Comparison of ENCODE assay signal across 21 cellular contexts in the genomic region with DNA sequence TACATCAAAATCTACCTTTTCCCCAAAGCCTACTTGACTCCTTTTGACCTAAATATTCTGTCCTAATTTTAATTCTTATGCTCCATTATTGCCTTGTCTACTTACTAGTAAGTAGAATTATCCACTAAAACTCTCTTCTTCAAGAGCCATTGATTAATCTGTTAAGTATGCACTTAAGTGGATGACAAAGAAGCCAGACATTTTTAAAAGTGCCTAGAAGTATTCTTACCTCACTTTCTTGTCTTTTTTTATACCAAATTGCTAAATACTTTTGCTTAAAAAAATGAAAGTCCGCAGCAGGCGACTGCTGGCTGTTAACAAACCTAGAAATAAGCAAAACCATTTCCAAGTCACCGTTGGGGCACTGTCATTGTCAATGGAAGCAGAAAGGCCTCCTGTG. TPM values are rescaled to one million over a fixed set of nuclear protein-coding genes. Genes with fewer than 3 reads are reported as not detected.
"Had no signal": no experiment of that assay in that cellular context is flagged by ENCODE, and none has a peak within 500 bp of the region (broad histone marks: within the 10 kb centered on the region; RNA-seq: fewer than 3 reads in every experiment).

No MANE protein-coding gene starts in this region.

- H3K36me3 ChIP-seq: heart right ventricle, sigmoid colon, thoracic aorta, upper lobe of left lung had no signal

- H3K4me1 ChIP-seq: body of pancreas, heart right ventricle, sigmoid colon, upper lobe of left lung had no signal

- H3K27ac ChIP-seq: body of pancreas, epithelial cell of prostate, heart right ventricle, sigmoid colon, thoracic aorta, upper lobe of left lung, VCaP had no signal

- H3K9me3 ChIP-seq: body of pancreas, heart right ventricle, sigmoid colon, thoracic aorta, upper lobe of left lung had no signal

- H3K27me3 ChIP-seq: body of pancreas, heart right ventricle, sigmoid colon, upper lobe of left lung had no signal

- DNase-seq: activated CD4-positive, alpha-beta memory T cell treated with anti-CD3 and anti-CD28 coated beads, Interleukin-2, amount 10 ng/mL, durations not matched to agents 7 days and 5 days; activated CD4-positive, alpha-beta T cell treated with anti-CD3 and anti-CD28 coated beads, Interleukin-2, amount 10 ng/mL, durations not matched to agents 24 days and 14 days; activated effector memory CD4-positive, alpha-beta T cell treated with Interleukin-2 at 50 U/mL for 16 hours; activated naive CD4-positive, alpha-beta T cell treated with anti-CD3 and anti-CD28 coated beads for 36 hours; activated naive CD8-positive, alpha-beta T cell treated with anti-CD3 and anti-CD28 coated beads, Interleukin-2, amount 10 ng/mL, durations not matched to agents 7 days and 5 days; activated T-cell treated with anti-CD3 and anti-CD28 coated beads, Interleukin-2, amount 50 U/mL, for 72 hours; amygdala; body of pancreas; heart right ventricle; left cardiac atrium; nucleus accumbens; retina; sigmoid colon; stimulated activated CD4-positive, alpha-beta T cell treated with anti-CD3 and anti-CD28 coated beads, Interleukin-4, amount 100 ng/mL, for 1 hour; stimulated activated naive CD4-positive, alpha-beta T cell; upper lobe of left lung had no signal

- H3K4me3 ChIP-seq: body of pancreas, heart right ventricle, sigmoid colon, thoracic aorta, upper lobe of left lung had no signal

RNA-seq across cellular contexts. Expression of a gene that starts 20.1 kb away (rescaled TPM):
- total RNA-seq: activated CD4-positive, alpha-beta memory T cell treated with anti-CD3 and anti-CD28 coated beads, Interleukin-2, amount 10 ng/mL, durations not matched to agents 7 days and 5 days; activated CD4-positive, alpha-beta T cell treated with anti-CD3 and anti-CD28 coated beads, Interleukin-2, amount 10 ng/mL, durations not matched to agents 24 days and 14 days; activated naive CD4-positive, alpha-beta T cell treated with anti-CD3 and anti-CD28 coated beads for 36 hours; activated naive CD8-positive, alpha-beta T cell treated with anti-CD3 and anti-CD28 coated beads, Interleukin-2, amount 10 ng/mL, durations not matched to agents 7 days and 5 days; activated T-cell treated with anti-CD3 and anti-CD28 coated beads, Interleukin-2, amount 50 U/mL, for 72 hours; mononuclear cell; T-helper 2 cell treated with Interferon-gamma antibody and Interleukin-4, amounts not matched to agents 100 ng/mL and 5 ng/mL, for 36 hours; thoracic aorta had no signal
